Comparison of ENCODE assay signal across 20 cellular contexts in the genomic region with DNA sequence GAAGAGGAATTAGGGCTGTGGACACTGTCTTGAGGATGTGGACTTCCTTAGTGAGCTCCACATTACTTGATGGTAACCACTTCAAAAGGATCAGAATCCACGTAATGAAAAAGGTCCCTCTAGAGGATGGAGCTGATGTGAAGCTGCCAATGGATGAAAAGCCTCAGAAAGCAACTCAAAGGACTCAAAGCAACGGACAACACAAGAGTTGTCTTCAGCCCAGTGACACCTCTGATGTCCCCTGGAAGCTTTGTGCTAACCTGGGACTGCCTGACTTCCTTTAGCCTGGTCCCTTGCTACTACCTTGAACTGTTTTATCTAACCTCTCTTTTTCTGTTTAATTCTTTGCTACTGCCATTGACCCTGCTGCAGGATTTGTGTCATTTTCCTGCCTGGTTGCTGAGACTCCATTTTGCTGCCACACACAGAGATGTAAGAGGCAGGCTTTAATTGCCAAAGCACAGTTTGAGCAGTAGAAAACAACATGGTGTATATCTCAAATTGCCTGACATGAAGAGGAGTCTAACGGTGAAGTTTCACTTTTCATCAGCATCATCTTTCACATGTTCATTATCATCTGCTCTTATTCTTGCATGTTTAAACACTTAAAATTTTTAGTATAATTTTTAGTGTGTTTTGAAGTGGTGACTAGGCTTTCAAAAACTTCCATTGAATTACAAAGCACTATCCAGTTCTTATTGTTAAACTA. TPM values are rescaled to one million over a fixed set of nuclear protein-coding genes. Genes with fewer than 3 reads are reported as not detected.
"Had no signal": no experiment of that assay in that cellular context is flagged by ENCODE, and none has a peak within 500 bp of the region (broad histone marks: within the 10 kb centered on the region; RNA-seq: fewer than 3 reads in every experiment).

No MANE protein-coding gene starts in this region.

- H3K27ac ChIP-seq: heart left ventricle, right atrium auricular region, skin epidermis, transverse colon, vagina had no signal

- H3K4me3 ChIP-seq: heart left ventricle, right atrium auricular region, skin epidermis, transverse colon, vagina had no signal

- DNase-seq: activated CD4-positive, alpha-beta T cell treated with anti-CD3 and anti-CD28 coated beads, Interleukin-2, amount 10 ng/mL, durations not matched to agents 24 days and 14 days; activated CD4-positive, CD25-positive, alpha-beta regulatory T cell; activated naive CD4-positive, alpha-beta T cell; activated naive CD8-positive, alpha-beta T cell treated with anti-CD3 and anti-CD28 coated beads, Interleukin-2, amount 10 ng/mL, durations not matched to agents 7 days and 5 days; dermis blood vessel endothelial cell; effector memory CD8-positive, alpha-beta T cell; foreskin melanocyte; heart left ventricle; immature natural killer cell; mesendoderm; occipital lobe; stimulated activated CD4-positive, alpha-beta T cell treated with anti-CD3 and anti-CD28 coated beads, Interleukin-15, amount 100 ng/mL, for 24 hours; stimulated activated CD4-positive, alpha-beta T cell treated with anti-CD3 and anti-CD28 coated beads, Interleukin-4, amount 100 ng/mL, for 24 hours; stimulated activated naive CD4-positive, alpha-beta T cell treated with Interleukin-2 at 50 U/mL for 16 hours; substantia nigra; transverse colon had no signal

- H3K27me3 ChIP-seq: heart left ventricle, right atrium auricular region, transverse colon, vagina had no signal

- H3K36me3 ChIP-seq: heart left ventricle, right atrium auricular region, transverse colon, vagina had no signal

- ATAC-seq: effector memory CD8-positive, alpha-beta T cell; heart left ventricle had no signal

- H3K4me1 ChIP-seq: heart left ventricle, right atrium auricular region, transverse colon, vagina had no signal

- H3K9me3 ChIP-seq: heart left ventricle, right atrium auricular region, transverse colon, vagina had no signal

RNA-seq across cellular contexts. Expression of a gene that starts 11.1 kb away (rescaled TPM):
- total RNA-seq: activated CD4-positive, alpha-beta T cell treated with anti-CD3 and anti-CD28 coated beads, Interleukin-2, amount 10 ng/mL, durations not matched to agents 24 days and 14 days; activated T-helper 1 cell treated with anti-CD3 and anti-CD28 coated beads, Interleukin-12 subunit alpha, Interleukin-12 subunit beta, Interleukin-2, Interleukin-4 antibody, amounts not matched to agents 30 ng/mL and 10 ng/mL and 1 ng/mL, durations not matched to agents 14 hours and 24 hours and 36 hours had no signal
